In genomic region chr13:110379905-110380341, GRCh38 we compare ENCODE assay signal across 14 cellular contexts.
DNase-seq lines count a peak whose midpoint lies in the region; ATAC-seq, FAIRE-seq and TF ChIP-seq lines count a peak whose summit lies in the region.
"Had no signal": no experiment of that assay in that cellular context is flagged by ENCODE, and none has a peak within 500 bp of the region (broad histone marks: within the 10 kb centered on the region; RNA-seq: fewer than 3 reads in every experiment).

No MANE protein-coding gene starts in this region.

- H3K27ac ChIP-seq in A549 (peak overlapping the region; percentile 29 to 83; a peak in 5 of 6 replicates), ectodermal cell (ENCODE audit: insufficient read depth, low read depth, low read length, poor library complexity, severe bottlenecking) (peak overlapping the region; percentile 64), mesendoderm (ENCODE audit: low read depth, low read length) (peak overlapping the region; percentile 4)
- H3K27ac ChIP-seq: colonic mucosa had no signal

- POLR2A ChIA-PET in A549 (lab: Yijun Ruan, JAX) = no interaction called here

- H3K4ac ChIP-seq in mesendoderm (ENCODE audit: low read depth, low read length) = no peak overlapping the region

- H3K18ac ChIP-seq in mesendoderm (ENCODE audit: low read length) = no peak overlapping the region

- no peak for TF ChIP-seq EP300 in A549 (IDR thresholded peaks at IDR 0.05)

- peaks cover 27% of the 10 kb centered on the region for H3K4me1 ChIP-seq in A549
- H3K4me1 ChIP-seq in ectodermal cell (ENCODE audit: control insufficient read depth, insufficient read depth, low read length) = peaks cover 30% of the 10 kb centered on the region
- H3K4me1 ChIP-seq in mesendoderm (ENCODE audit: control insufficient read depth, low read depth, low read length) = peaks cover 8% of the 10 kb centered on the region
- H3K4me1 ChIP-seq: colonic mucosa had no signal

- no peak overlapping the region for H3K23ac ChIP-seq in mesendoderm (ENCODE audit: low read length)

- no peak for TF ChIP-seq POLR2A in A549 (IDR thresholded peaks at IDR 0.05; ENCODE audit: low read length)

- no peaks in the 10 kb centered on the region for H3K9me3 ChIP-seq in A549
- H3K9me3 ChIP-seq in ectodermal cell (ENCODE audit: control insufficient read depth, low read length) = no peaks in the 10 kb centered on the region
- H3K9me3 ChIP-seq: colonic mucosa had no signal

- H3K27me3 ChIP-seq in ectodermal cell (ENCODE audit: control insufficient read depth, insufficient read depth, low read length, poor library complexity, severe bottlenecking) (no peaks in the 10 kb centered on the region), mesendoderm (ENCODE audit: insufficient read depth, low read length, poor library complexity) (no peaks in the 10 kb centered on the region)
- H3K27me3 ChIP-seq: colonic mucosa had no signal

- no peak for TF ChIP-seq RAD21 in A549 (conservative IDR thresholded peaks at IDR 0.05 in 1 of 2, IDR thresholded peaks at IDR 0.05 in 1 of 2)

- no peak overlapping the region for H2BK15ac ChIP-seq in mesendoderm (replicated peaks; ENCODE audit: low read depth)

- H3K4me2 ChIP-seq in A549 (peak overlapping the region; percentile 32), mesendoderm (ENCODE audit: low read length) (no peak overlapping the region)

- WGBS in A549 (ENCODE audit: missing lambda C conversion rate) = 42% methylated on average over 3 of the region's 4 CpGs
- WGBS in ectodermal cell, 2 experiments = 7 to 8% methylated on average over 3 to 4 of the region's 4 CpGs
- WGBS in mesendoderm (ENCODE audit: extremely low coverage, insufficient coverage, low lambda C conversion rate) = no CpG with 5 or more reads among the region's 4 CpGs

- H4K8ac ChIP-seq in mesendoderm (ENCODE audit: low read depth, low read length) = no peak overlapping the region

- no peak overlapping the region for H4K5ac ChIP-seq in mesendoderm (ENCODE audit: low read length)

- no peaks in the 10 kb centered on the region for H3K79me1 ChIP-seq in mesendoderm (ENCODE audit: low read length)

- no peak overlapping the region for H3K56ac ChIP-seq in mesendoderm (ENCODE audit: low read length)

- ATAC-seq in A549 (peak; percentile 24 to 60; a peak in 4 of 6 replicates), GM21825 (IDR thresholded peaks at IDR 0.05; ENCODE audit: unreplicated experiment) (no peak), GM19395 (IDR thresholded peaks at IDR 0.05; ENCODE audit: unreplicated experiment) (no peak), GM19452 (IDR thresholded peaks at IDR 0.05; ENCODE audit: unreplicated experiment) (no peak)
- ATAC-seq: naive thymus-derived CD8-positive, alpha-beta T cell had no signal

- no peak overlapping the region for H2AK5ac ChIP-seq in mesendoderm (ENCODE audit: low read length)

- FAIRE-seq in A549 (lab: Jason Lieb, UNC) (no peak), HTR-8/SVneo (lab: Jason Lieb, UNC) (peak; percentile 55)
- FAIRE-seq: G401.6 had no signal

- H3K79me2 ChIP-seq in mesendoderm (ENCODE audit: control insufficient read depth, insufficient read depth, low read length) = no peaks in the 10 kb centered on the region

- in situ Hi-C loops in KBM-7 (cut with MboI; ENCODE audit: low pct_unique_long_range_greater_than_20kb, low sequenced_read_pairs) = no loop called here

- peak in 1 of 2 experiments; percentile 18 for DNase-seq in A549 (ENCODE audit: low read depth in 1 of 2, low spot score in 1 of 2)
- no peak for DNase-seq in HTR-8/SVneo (ENCODE audit: insufficient read length, low spot score)
- DNase-seq in mesendoderm = peak; percentile 89
- DNase-seq in KBM-7 = no peak
- DNase-seq: activated CD4-positive, alpha-beta T cell treated with anti-CD3 and anti-CD28 coated beads, Interleukin-2, amount 10 ng/mL, durations not matched to agents 24 days and 14 days; activated gamma-delta T cell treated with Interleukin-2 at 50 U/mL for 16 hours; colonic mucosa; naive thymus-derived CD8-positive, alpha-beta T cell; NCI-H526 treated with DMSO at 0.1 percent for 48 hours had no signal

- CTCF ChIA-PET in A549 (lab: Yijun Ruan, JAX) = interaction anchor here (1.1 to 1.5 kb wide), 4 partner anchors 8 to 64 kb away, joined by 3 to 4 read pairs (median 3); no protein-coding TSS in a partner anchor

- no peak overlapping the region for H3K9ac ChIP-seq in mesendoderm (ENCODE audit: low read length)

- TF ChIP-seq CTCF in A549 (IDR thresholded peaks at IDR 0.05) = no peak

- no peak overlapping the region for H2BK120ac ChIP-seq in mesendoderm (ENCODE audit: low read depth, low read length)

- H2BK5ac ChIP-seq in mesendoderm (ENCODE audit: low read length) = no peak overlapping the region

- H3K4me3 ChIP-seq in A549 (no peak overlapping the region), ectodermal cell (ENCODE audit: insufficient read depth, low read depth, low read length) (no peak overlapping the region), mesendoderm (ENCODE audit: low read length) (no peak overlapping the region)
- H3K4me3 ChIP-seq: colonic mucosa had no signal

- H3K36me3 ChIP-seq in ectodermal cell (ENCODE audit: control insufficient read depth, insufficient read depth, low read length) (no peaks in the 10 kb centered on the region), mesendoderm (ENCODE audit: control insufficient read depth, insufficient read depth, low read length) (no peaks in the 10 kb centered on the region)
- H3K36me3 ChIP-seq: colonic mucosa had no signal

TF ChIP-seq in A549, 52 proteins besides CTCF, POLR2A, EP300 and RAD21:
- TF ChIP-seq GATA3 (IDR thresholded peaks at IDR 0.05; ENCODE audit: borderline replicate concordance) (no peak), RNF2 (IDR thresholded peaks at IDR 0.05; ENCODE audit: borderline replicate concordance, low read depth) (no peak), HDAC2 (IDR thresholded peaks at IDR 0.05) (no peak), TFCP2L1 (CRISPR knock-in tag; IDR thresholded peaks at IDR 0.05) (no peak), CHD4 (IDR thresholded peaks at IDR 0.05; ENCODE audit: borderline replicate concordance) (no peak), RFX5 (IDR thresholded peaks at IDR 0.05) (no peak), TP53 (CRISPR knock-in tag; IDR thresholded peaks at IDR 0.05) (no peak), HES2 (IDR thresholded peaks at IDR 0.05) (no peak), BCL3 (IDR thresholded peaks at IDR 0.05) (no peak), MYC (IDR thresholded peaks at IDR 0.05; ENCODE audit: borderline replicate concordance, low read length) (no peak), USF2 (IDR thresholded peaks at IDR 0.05) (no peak), PHF8 (IDR thresholded peaks at IDR 0.05; ENCODE audit: borderline replicate concordance, low read depth) (no peak), EHF (CRISPR knock-in tag; IDR thresholded peaks at IDR 0.05) (no peak), CBX8 (IDR thresholded peaks at IDR 0.05) (no peak)

Comparison
In these comparisons a context has a peak if more than half of its experiments do, and no peak if none do; other contexts are left out.
1. ATAC-seq: peak in A549 (2 of 2); none in GM21825 (single experiment), GM19395 (single experiment) and GM19452 (single experiment).
2. H3K27ac ChIP-seq: peak in every context shown above with its lines; median percentile 64 in ectodermal cell; 56 in A549; 4 in mesendoderm.